In the genomic region with DNA sequence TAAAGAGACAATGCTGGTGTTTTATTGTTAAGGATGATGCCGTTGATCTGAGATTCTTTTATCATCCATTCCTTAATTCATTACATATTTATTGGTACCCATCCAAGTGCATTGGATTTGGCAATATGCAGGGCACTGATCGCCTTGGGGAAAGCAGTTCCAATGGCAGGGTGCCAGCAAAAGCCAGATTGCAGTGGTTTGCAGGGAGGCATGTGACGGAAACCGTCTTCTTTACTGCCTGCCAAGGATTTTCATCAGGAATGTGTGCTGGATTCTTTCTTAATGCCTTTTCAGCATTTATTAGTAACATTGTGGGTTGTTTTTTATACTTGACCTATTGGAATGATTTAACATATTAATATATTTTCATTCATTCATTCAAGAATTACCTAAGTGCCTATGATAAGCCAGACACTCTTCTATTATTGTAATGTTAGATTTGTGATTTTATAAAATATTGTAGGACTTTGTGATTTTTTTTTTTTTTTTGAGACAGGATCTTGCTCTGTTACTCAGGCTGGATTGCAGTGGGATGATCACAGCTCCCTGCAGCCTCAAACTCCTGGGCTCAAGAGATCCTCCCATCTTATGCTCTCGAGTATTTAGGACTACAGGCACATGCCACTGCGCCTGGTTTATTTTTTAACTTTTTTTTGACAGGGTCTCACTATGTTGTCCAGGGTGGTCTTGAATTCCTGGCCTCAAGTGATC, we compare ENCODE assay signal across 9 cellular contexts.
DNase-seq lines count a peak whose midpoint lies in the region; ATAC-seq and TF ChIP-seq lines count a peak whose summit lies in the region.
"Had no signal": no experiment of that assay in that cellular context is flagged by ENCODE, and none has a peak within 500 bp of the region (broad histone marks: within the 10 kb centered on the region; RNA-seq: fewer than 3 reads in every experiment).

No MANE protein-coding gene starts in this region.

- no peaks in the 10 kb centered on the region for H3K4me1 Mint-ChIP-seq in natural killer cell

- peaks cover 14 to 19% of the 10 kb centered on the region in 2 donors for H3K27me3 Mint-ChIP-seq in natural killer cell (ENCODE audit: low read depth in 2 of 2)

- H3K27ac Mint-ChIP-seq in natural killer cell: no peak overlapping the region
- H3K27ac Mint-ChIP-seq: T-helper 1 cell treated with Interleukin-12 subunit alpha and Interleukin-12 subunit beta and Interleukin-4 antibody, amounts not matched to agents 30 μg/mL and 1 μg/mL, for 36 hours had no signal

- no peaks in the 10 kb centered on the region for H3K9me3 Mint-ChIP-seq in natural killer cell
- H3K9me3 Mint-ChIP-seq: T-helper 1 cell treated with Interleukin-12 subunit alpha and Interleukin-12 subunit beta and Interleukin-4 antibody, amounts not matched to agents 30 μg/mL and 1 μg/mL, for 36 hours had no signal

- no peak for TF ChIP-seq CTCF in natural killer cell (IDR thresholded peaks at IDR 0.05)

- H3K4me3 Mint-ChIP-seq in natural killer cell: no peak overlapping the region
- H3K4me3 Mint-ChIP-seq: T-helper 1 cell treated with Interleukin-12 subunit alpha and Interleukin-12 subunit beta and Interleukin-4 antibody, amounts not matched to agents 30 μg/mL and 1 μg/mL, for 36 hours had no signal

- DNase-seq in DMS79 treated with DMSO at 0.1 percent for 48 hours (lab: John Stamatoyannopoulos, UW) (peak; percentile 55), NCI-H524 (lab: John Stamatoyannopoulos, UW) (peak; percentile 80 to 89), fibroblast of gingiva (ENCODE audit: low read depth) (peak; percentile 99), pons (ENCODE audit: low spot score) (peak; percentile 59), RKO (ENCODE audit: low spot score) (no peak), natural killer cell (no peak)

- ATAC-seq in natural killer cell: no peak
- ATAC-seq in HG03571 (IDR thresholded peaks at IDR 0.05; ENCODE audit: unreplicated experiment): no peak
- no peak for ATAC-seq in GM18868 (IDR thresholded peaks at IDR 0.05; ENCODE audit: unreplicated experiment)

- H3K36me3 Mint-ChIP-seq in natural killer cell: no peaks in the 10 kb centered on the region

- intact Hi-C loops in natural killer cell (cut with micrococcal nuclease): no loop called here

Comparison
In these comparisons a context has a peak if more than half of its experiments do, and no peak if none do; other contexts are left out.
1. DNase-seq: peak in DMS79 treated with DMSO at 0.1 percent for 48 hours (single experiment), NCI-H524 (2 of 2), fibroblast of gingiva (single experiment) and pons (single experiment); none in RKO (single experiment) and natural killer cell (single experiment).